Comparison of ENCODE assay signal across 13 cellular contexts in genomic region chr4:84938316-84938715, GRCh38. TPM values are rescaled to one million over a fixed set of nuclear protein-coding genes. Genes with fewer than 3 reads are reported as not detected.
DNase-seq lines count a peak whose midpoint lies in the region; ATAC-seq, FAIRE-seq and TF ChIP-seq lines count a peak whose summit lies in the region.
"Had no signal": no experiment of that assay in that cellular context is flagged by ENCODE, and none has a peak within 500 bp of the region (broad histone marks: within the 10 kb centered on the region; RNA-seq: fewer than 3 reads in every experiment).

No MANE protein-coding gene starts in this region.

- H3K36me3 ChIP-seq in endothelial cell of umbilical vein (ENCODE audit: control insufficient read depth in 2 of 2, extremely low read depth in 1 of 2, insufficient read depth in 2 of 2, low read length in 2 of 2): no peaks in the 10 kb centered on the region
- H3K36me3 ChIP-seq in aorta (ENCODE audit: control insufficient read depth in 1 of 2, insufficient read depth in 2 of 2, low read length in 1 of 2): no peaks in the 10 kb centered on the region

- no peaks in the 10 kb centered on the region for H3K27me3 ChIP-seq in endothelial cell of umbilical vein (ENCODE audit: control insufficient read depth in 2 of 2, insufficient read depth in 2 of 2, low read length in 2 of 2)
- H3K27me3 ChIP-seq in aorta (ENCODE audit: control insufficient read depth in 1 of 2, insufficient read depth in 2 of 2, low read length in 1 of 2): no peaks in the 10 kb centered on the region

- FAIRE-seq in endothelial cell of umbilical vein (lab: Jason Lieb, UNC): peak; percentile 83
- FAIRE-seq: H54 had no signal

- H3K4me1 ChIP-seq in endothelial cell of umbilical vein (ENCODE audit: control insufficient read depth, extremely low read depth, insufficient read depth, low read length): peaks cover 28% of the 10 kb centered on the region
- H3K4me1 ChIP-seq in aorta (ENCODE audit: control insufficient read depth in 1 of 2, insufficient read depth in 2 of 2, low read length in 2 of 2): peaks cover 5 to 12% of the 10 kb centered on the region in 2 donors

- H4K20me1 ChIP-seq in endothelial cell of umbilical vein (replicated peaks; ENCODE audit: control insufficient read depth, extremely low read depth, insufficient read depth, low read length): peaks cover 2% of the 10 kb centered on the region

- dilution Hi-C loops in endothelial cell of umbilical vein (cut with MboI; ENCODE audit: extremely low pct_ligation_motif_present, low sequenced_read_pairs): no loop called here

- no peaks in the 10 kb centered on the region for H3K9me1 ChIP-seq in endothelial cell of umbilical vein (replicated peaks; ENCODE audit: control insufficient read depth, extremely low read depth, insufficient read depth, low read length)

- no TSS peak for BruUV-seq in endothelial cell of umbilical vein (replicated peaks; lab: Mats Ljungman, UMichigan)

- ATAC-seq in Right ventricle myocardium inferior: peak; percentile 48
- ATAC-seq in aorta (ENCODE audit: low FRiP score): peak; percentile 73

- peaks cover 79% of the 10 kb centered on the region for H3K79me2 ChIP-seq in endothelial cell of umbilical vein (ENCODE audit: control insufficient read depth, insufficient read depth, low read length)

- peak overlapping the region; percentile 53 for H3K27ac ChIP-seq in endothelial cell of umbilical vein (ENCODE audit: insufficient read depth, low read depth, low read length)
- H3K27ac ChIP-seq in aorta (ENCODE audit: low read depth in 1 of 2, low read length in 2 of 2): no peak overlapping the region
- H3K27ac ChIP-seq: 22Rv1 had no signal

- peak overlapping the region; percentile 35 for H3K9ac ChIP-seq in endothelial cell of umbilical vein (replicated peaks; ENCODE audit: extremely low read depth, insufficient read depth, low read length)

- TF ChIP-seq POLR2A in endothelial cell of umbilical vein (IDR thresholded peaks at IDR 0.05; ENCODE audit: low read depth, low read length): no peak

- DNase-seq in Right ventricle myocardium inferior (ENCODE audit: missing footprints): no peak
- DNase-seq in cardiac septum (ENCODE audit: low spot score): no peak
- DNase-seq in endothelial cell of umbilical vein (ENCODE audit: low read depth, low spot score): peak; percentile 85
- peak; percentile 71 for DNase-seq in kidney glomerular epithelial cell (lab: John Stamatoyannopoulos, UW)
- no peak for DNase-seq in aorta
- DNase-seq in HT-29 (ENCODE audit: low spot score): no peak
- no peak for DNase-seq in GM10248 (ENCODE audit: extremely low spot score)
- no peak for DNase-seq in NCI-H69 (lab: John Stamatoyannopoulos, UW)
- DNase-seq: head of caudate nucleus, naive B cell, NCI-H2081 treated with DMSO at 0.1 percent for 48 hours had no signal

- H3K9me3 ChIP-seq in endothelial cell of umbilical vein (replicated peaks; ENCODE audit: control insufficient read depth, insufficient read depth, low read length) (no peaks in the 10 kb centered on the region), aorta (ENCODE audit: control insufficient read depth, low read length) (no peaks in the 10 kb centered on the region)

- CTCF ChIA-PET in endothelial cell of umbilical vein (lab: Charles Lee): interaction anchor here (0.6 to 1.6 kb wide), 9 partner anchors 10 to 188 kb away, joined by 3 to 6 read pairs (median 3); partner anchors contain the start of gene WDFY3
- CTCF ChIA-PET in GM10248 (lab: Yijun Ruan, JAX): no interaction called here

- H3K4me3 ChIP-seq in endothelial cell of umbilical vein (replicated peaks in 1 of 3; ENCODE audit: insufficient read depth in 1 of 3, low read depth in 1 of 3, low read length in 3 of 3): peak overlapping the region in 1 of 3 experiments; percentile 37
- no peak overlapping the region for H3K4me3 ChIP-seq in aorta (ENCODE audit: low read length in 2 of 2)

- TF ChIP-seq CTCF in endothelial cell of umbilical vein (IDR thresholded peaks at IDR 0.05; ENCODE audit: extremely low read depth in 1 of 2, insufficient read depth in 1 of 2, low read depth in 1 of 2, low read length in 2 of 2) (no peak), GM10248 (IDR thresholded peaks at IDR 0.05; ENCODE audit: control extremely low read depth, extremely low read depth, low read depth, missing control alignments) (no peak)

- 0 to 5% methylated on average over 2 of the region's 2 CpGs for WGBS in aorta, 2 donors

- no peak overlapping the region for H2AFZ ChIP-seq in endothelial cell of umbilical vein (ENCODE audit: low read depth, low read length)

- H3K4me2 ChIP-seq in endothelial cell of umbilical vein (ENCODE audit: insufficient read depth, low read length): peak overlapping the region; percentile 84

- intact Hi-C loops in Right ventricle myocardium inferior (cut with DNase I): no loop called here
- intact Hi-C loops in cardiac septum (cut with DNase I): no loop called here
- intact Hi-C loops in endothelial cell of umbilical vein (cut with micrococcal nuclease): loop anchor here (1.0 to 2.0 kb wide), 3 partner anchors 14 to 68 kb away; partner anchors contain the start of gene WDFY3
- intact Hi-C loops in aorta (cut with DNase I): no loop called here

- POLR2A ChIA-PET in endothelial cell of umbilical vein (lab: Charles Lee) (interaction anchor here (1.2 kb wide), 1 partner anchor 28 kb away, joined by 4 read pairs; the partner anchor contains the start of gene WDFY3), GM10248 (lab: Yijun Ruan, JAX) (no interaction called here)

TF ChIP-seq in endothelial cell of umbilical vein, 7 proteins besides CTCF, POLR2A, EP300 and RAD21:
- TF ChIP-seq FOS (IDR thresholded peaks at IDR 0.05; ENCODE audit: borderline replicate concordance, insufficient read depth, low read length): peak; percentile 88
- no peak for TF ChIP-seq MYC (IDR thresholded peaks at IDR 0.05; ENCODE audit: low read depth, low read length)
- TF ChIP-seq JUN (IDR thresholded peaks at IDR 0.05; ENCODE audit: borderline replicate concordance, insufficient read depth, insufficient read length, low read depth): peak; percentile 77
TF ChIP-seq in endothelial cell of umbilical vein: peak in this region for 2.

RNA-seq across cellular contexts. Expression of gene WDFY3, which starts 28.2 kb away (rescaled TPM):
- 41.0 TPM for total RNA-seq in Right ventricle myocardium inferior
- total RNA-seq in cardiac septum: 60.9 TPM
- 89.7 and 113 TPM in 2 replicates for total RNA-seq in endothelial cell of umbilical vein
- 37.0 and 42.7 TPM in 2 replicates for polyA plus RNA-seq in endothelial cell of umbilical vein
- 28.1 and 28.7 TPM in 2 replicates for polyA plus RNA-seq in endothelial cell of umbilical vein (2011; cell fraction: cytosol; rRNA removed)
- polyA plus RNA-seq in endothelial cell of umbilical vein (2011; cell fraction: nucleus; rRNA removed): 114 and 125 TPM in 2 replicates
- polyA plus RNA-seq in endothelial cell of umbilical vein (2012): 34.4 and 54.7 TPM in 2 replicates
- polyA minus RNA-seq in endothelial cell of umbilical vein: 304 and 350 TPM in 2 replicates
- 17.5 TPM for polyA minus RNA-seq in endothelial cell of umbilical vein (2011; cell fraction: cytosol; rRNA and poly(A)+ RNA removed)
- polyA minus RNA-seq in endothelial cell of umbilical vein (2011; cell fraction: nucleus; rRNA and poly(A)+ RNA removed): 694 and 1,077 TPM in 2 replicates
- total RNA-seq in aorta: 100 to 1,000 TPM; 127 to 177 TPM
- 10 to 100 TPM in 1 of 2 donors, 1 to 10 TPM in 1; 3.4 to 12.0 TPM for polyA plus RNA-seq in aorta
- 18.7 and 23.0 TPM in 2 replicates for total RNA-seq in HT-29 (2014; rRNA removed; shearing (Covaris generic))

Comparison
In these comparisons a context has a peak if more than half of its experiments do, and no peak if none do; other contexts are left out.
1. DNase-seq: peak in endothelial cell of umbilical vein (single experiment) and kidney glomerular epithelial cell (single experiment); none in Right ventricle myocardium inferior (single experiment), cardiac septum (single experiment), aorta (0 of 2), HT-29 (single experiment), GM10248 (single experiment) and NCI-H69 (single experiment).